Comparison of ENCODE assay signal across 19 cellular contexts in the genomic region with DNA sequence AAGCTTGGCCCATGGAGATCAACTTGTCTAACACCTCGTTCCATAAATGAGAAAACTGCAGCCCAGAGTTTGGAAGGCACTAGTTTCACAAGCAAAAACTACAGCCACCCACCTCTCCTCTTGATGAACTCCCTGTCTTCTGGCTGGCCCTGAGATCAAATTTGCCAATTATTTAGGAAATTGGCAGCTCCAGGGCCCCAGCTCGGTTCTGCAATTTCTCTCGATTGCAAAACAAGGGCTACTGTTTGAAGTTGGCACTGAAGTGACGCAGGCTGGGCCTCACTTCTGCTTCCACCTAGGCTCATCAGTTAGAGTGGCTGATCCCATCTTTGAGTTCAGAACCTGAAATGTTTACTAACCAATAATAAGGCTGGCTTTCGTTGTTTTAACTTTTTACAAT. TPM values are rescaled to one million over a fixed set of nuclear protein-coding genes. Genes with fewer than 3 reads are reported as not detected.
A peak's percentile ranks its signal among the peaks of the same experiment; 100 is the strongest.
DNase-seq lines count a peak whose midpoint lies in the region; ATAC-seq, FAIRE-seq and TF ChIP-seq lines count a peak whose summit lies in the region.
"Had no signal": no experiment of that assay in that cellular context is flagged by ENCODE, and none has a peak within 500 bp of the region (broad histone marks: within the 10 kb centered on the region; RNA-seq: fewer than 3 reads in every experiment).

No MANE protein-coding gene starts in this region.

- FAIRE-seq in pancreas (lab: Jason Lieb, UNC) = no peak
- FAIRE-seq: endometrium, H54 had no signal

- TF ChIP-seq POLR2A in right lobe of liver (IDR thresholded peaks at IDR 0.05) (peak; percentile 56), suprapubic skin (IDR thresholded peaks at IDR 0.05) (no peak)

- H3K27me3 ChIP-seq in ascending aorta (no peaks in the 10 kb centered on the region), right lobe of liver (no peaks in the 10 kb centered on the region), suprapubic skin (no peaks in the 10 kb centered on the region), pancreas (no peaks in the 10 kb centered on the region)
- H3K27me3 ChIP-seq: left lung had no signal

- 24% methylated on average over 5 of the region's 5 CpGs for WGBS in right lobe of liver (ENCODE audit: insufficient coverage, low coverage, low lambda C conversion rate, missing lambda C conversion rate)
- WGBS in suprapubic skin = 35% methylated on average over 5 of the region's 5 CpGs
- 57 to 63% methylated on average over 5 of the region's 5 CpGs for WGBS in pancreas, 2 donors

- ATAC-seq in right lobe of liver = peak; percentile 48 to 70 (median 50)
- no peak for ATAC-seq in GM19397 (IDR thresholded peaks at IDR 0.05; ENCODE audit: unreplicated experiment)
- no peak for ATAC-seq in pancreas
- ATAC-seq: left lung, natural killer cell, T-cell had no signal

- intact Hi-C loops in ascending aorta (cut with DNase I) (no loop called here), right lobe of liver (cut with DNase I) (no loop called here), pancreas (cut with DNase I) (no loop called here)

- no peak for TF ChIP-seq CTCF in ascending aorta (IDR thresholded peaks at IDR 0.05)
- TF ChIP-seq CTCF in right lobe of liver (IDR thresholded peaks at IDR 0.05) = no peak
- TF ChIP-seq CTCF in suprapubic skin (IDR thresholded peaks at IDR 0.05) = no peak
- TF ChIP-seq CTCF in pancreas (IDR thresholded peaks at IDR 0.05) = no peak

- no peak overlapping the region for H3K27ac ChIP-seq in ascending aorta
- peak overlapping the region; percentile 42 to 97 (median 59) for H3K27ac ChIP-seq in right lobe of liver
- H3K27ac ChIP-seq in suprapubic skin = peak overlapping the region; percentile 16
- H3K27ac ChIP-seq in pancreas = no peak overlapping the region
- H3K27ac ChIP-seq: BLaER1 had no signal

- no peaks in the 10 kb centered on the region for H3K36me3 ChIP-seq in ascending aorta
- no peaks in the 10 kb centered on the region for H3K36me3 ChIP-seq in right lobe of liver
- H3K36me3 ChIP-seq in suprapubic skin = no peaks in the 10 kb centered on the region
- no peaks in the 10 kb centered on the region for H3K36me3 ChIP-seq in pancreas
- H3K36me3 ChIP-seq: BLaER1, left lung had no signal

- TF ChIP-seq EP300 in suprapubic skin (IDR thresholded peaks at IDR 0.05) = no peak

- H3K4me3 ChIP-seq in ascending aorta (no peak overlapping the region), right lobe of liver (no peak overlapping the region), suprapubic skin (no peak overlapping the region), pancreas (no peak overlapping the region)
- H3K4me3 ChIP-seq: BLaER1, left lung had no signal

- H3K4me1 ChIP-seq in ascending aorta (peaks cover 0 to 3% of the 10 kb centered on the region in 2 donors), right lobe of liver (peaks cover 0 to 57% (median 24%) of the 10 kb centered on the region in 4 donors), suprapubic skin (peaks cover 46% of the 10 kb centered on the region), pancreas (no peaks in the 10 kb centered on the region)

- H3K9me3 ChIP-seq in ascending aorta = no peaks in the 10 kb centered on the region
- no peaks in the 10 kb centered on the region for H3K9me3 ChIP-seq in right lobe of liver
- no peaks in the 10 kb centered on the region for H3K9me3 ChIP-seq in suprapubic skin
- no peaks in the 10 kb centered on the region for H3K9me3 ChIP-seq in pancreas
- H3K9me3 ChIP-seq: BLaER1, left lung had no signal

- DNase-seq in MV-4-11 (lab: John Stamatoyannopoulos, UW) (peak; percentile 87), ascending aorta (ENCODE audit: low spot score in 2 of 2) (peak; percentile 29 to 77), right lobe of liver (peak; percentile 65 to 87 (median 83)), suprapubic skin (ENCODE audit: low spot score in 2 of 2) (no peak), pancreas (no peak), cerebellar cortex (ENCODE audit: low spot score) (no peak)
- DNase-seq: DMS153; foreskin melanocyte; natural killer cell; NCI-H2081; retina; stimulated activated CD4-positive, alpha-beta T cell treated with anti-CD3 and anti-CD28 coated beads, Interleukin-2, amount 100 ng/mL, for 24 hours had no signal

RNA-seq across cellular contexts. Expression of a gene that starts 3.7 kb away (rescaled TPM):
- total RNA-seq in ascending aorta = 2,056 TPM
- total RNA-seq in right lobe of liver = 100 to 1,000 TPM; 192 to 869 (median 343) TPM
- 100 to 1,000 TPM; 242 to 601 (median 378) TPM for total RNA-seq in suprapubic skin
- total RNA-seq in pancreas = 100 to 1,000 TPM in 1 of 6 donors, 10 to 100 TPM in 5; 26.3 to 131 (median 46.5) TPM
- 100 to 1,000 TPM; 271 to 298 TPM for polyA plus RNA-seq in pancreas
- total RNA-seq: activated T-helper 2 cell treated with anti-CD3 and anti-CD28 coated beads, Interferon-gamma antibody, Interleukin-2, Interleukin-4, amounts not matched to agents 10 μg/mL and 5 μg/mL and 100 μg/mL, durations not matched to agents 14 hours and 24 hours and 36 hours had no signal

Comparison
In these comparisons a context has a peak if more than half of its experiments do, and no peak if none do; other contexts are left out.
1. DNase-seq: peak in MV-4-11 (single experiment), ascending aorta (2 of 2) and right lobe of liver (3 of 3); none in suprapubic skin (0 of 2), pancreas (0 of 6) and cerebellar cortex (single experiment).
2. H3K27ac ChIP-seq: peak in right lobe of liver (3 of 3) and suprapubic skin (single experiment); none in ascending aorta (0 of 2) and pancreas (0 of 4).
3. ATAC-seq: peak in right lobe of liver (4 of 4); none in GM19397 (single experiment) and pancreas (0 of 4).